ENCODE assay signal across 2 cellular contexts in the genomic region with DNA sequence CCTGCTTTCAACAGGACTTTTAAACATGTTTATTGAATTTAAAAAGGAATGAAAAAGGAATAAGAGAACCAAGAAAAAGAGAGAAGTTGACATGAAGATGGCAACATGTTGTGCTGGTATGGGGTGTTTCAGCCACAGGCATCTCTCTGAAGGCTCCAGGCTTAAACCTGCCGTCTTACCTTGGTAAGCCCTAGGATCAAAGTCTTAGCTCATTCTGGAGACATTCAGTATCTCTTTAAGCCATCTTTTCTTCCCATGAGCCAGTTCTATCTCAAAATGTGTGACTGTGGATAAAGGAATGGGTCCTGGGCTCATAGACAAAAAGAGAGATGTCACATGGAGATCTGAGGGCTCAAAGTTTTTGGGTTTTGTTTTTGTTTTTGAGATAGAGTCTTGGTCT.
TF ChIP-seq lines count a peak whose summit lies in the region.

No MANE protein-coding gene starts in this region.

TF ChIP-seq in HCT116, 20 proteins besides CTCF, POLR2A, EP300 and RAD21:
- TF ChIP-seq SIN3A (IDR thresholded peaks at IDR 0.05; ENCODE audit: low read depth) (no peak), POLR2AphosphoS5 (IDR thresholded peaks at IDR 0.05; ENCODE audit: low read depth, low read length) (no peak), CEBPB (IDR thresholded peaks at IDR 0.05; ENCODE audit: low read depth) (no peak), JUND (IDR thresholded peaks at IDR 0.05) (no peak), ZFX (IDR thresholded peaks at IDR 0.05) (no peak), YY1 (IDR thresholded peaks at IDR 0.05; ENCODE audit: extremely low read depth, insufficient replicate concordance, low read depth, low read length) (no peak), ELF1 (IDR thresholded peaks at IDR 0.05; ENCODE audit: borderline replicate concordance, low read depth) (no peak), EZH2 (IDR thresholded peaks at IDR 0.05) (no peak), TCF7L2 (IDR thresholded peaks at IDR 0.05; ENCODE audit: borderline replicate concordance, extremely low read depth, insufficient read depth, insufficient read length) (no peak)
- TF ChIP-seq, protein P1, sequence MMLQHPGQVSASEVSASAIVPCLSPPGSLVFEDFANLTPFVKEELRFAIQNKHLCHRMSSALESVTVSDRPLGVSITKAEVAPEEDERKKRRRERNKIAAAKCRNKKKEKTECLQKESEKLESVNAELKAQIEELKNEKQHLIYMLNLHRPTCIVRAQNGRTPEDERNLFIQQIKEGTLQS (IDR thresholded peaks at IDR 0.05): no peak
- TF ChIP-seq, protein P2, sequence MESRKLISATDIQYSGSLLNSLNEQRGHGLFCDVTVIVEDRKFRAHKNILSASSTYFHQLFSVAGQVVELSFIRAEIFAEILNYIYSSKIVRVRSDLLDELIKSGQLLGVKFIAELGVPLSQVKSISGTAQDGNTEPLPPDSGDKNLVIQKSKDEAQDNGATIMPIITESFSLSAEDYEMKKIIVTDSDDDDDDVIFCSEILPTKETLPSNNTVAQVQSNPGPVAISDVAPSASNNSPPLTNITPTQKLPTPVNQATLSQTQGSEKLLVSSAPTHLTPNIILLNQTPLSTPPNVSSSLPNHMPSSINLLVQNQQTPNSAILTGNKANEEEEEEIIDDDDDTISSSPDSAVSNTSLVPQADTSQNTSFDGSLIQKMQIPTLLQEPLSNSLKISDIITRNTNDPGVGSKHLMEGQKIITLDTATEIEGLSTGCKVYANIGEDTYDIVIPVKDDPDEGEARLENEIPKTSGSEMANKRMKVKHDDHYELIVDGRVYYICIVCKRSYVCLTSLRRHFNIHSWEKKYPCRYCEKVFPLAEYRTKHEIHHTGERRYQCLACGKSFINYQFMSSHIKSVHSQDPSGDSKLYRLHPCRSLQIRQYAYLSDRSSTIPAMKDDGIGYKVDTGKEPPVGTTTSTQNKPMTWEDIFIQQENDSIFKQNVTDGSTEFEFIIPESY (IDR thresholded peaks at IDR 0.05; ENCODE audit: extremely low read depth, insufficient replicate concordance, low read length): no peak

TF ChIP-seq in H1, 55 proteins besides CTCF, POLR2A, EP300 and RAD21:
- no peak for TF ChIP-seq CTBP2 (IDR thresholded peaks at IDR 0.05; ENCODE audit: borderline replicate concordance, insufficient read depth, insufficient read length, low read length)
- no peak for TF ChIP-seq PHF8 (conservative IDR thresholded peaks at IDR 0.05; ENCODE audit: low read depth, low read length)
- TF ChIP-seq SP2 (IDR thresholded peaks at IDR 0.05; ENCODE audit: low read length): no peak
- TF ChIP-seq RBBP5 (IDR thresholded peaks at IDR 0.05; ENCODE audit: borderline replicate concordance, low read depth, low read length): no peak
- no peak for TF ChIP-seq JUND (IDR thresholded peaks at IDR 0.05; ENCODE audit: low read length)
- TF ChIP-seq TEAD4 (IDR thresholded peaks at IDR 0.05; ENCODE audit: low read depth, low read length): no peak
- no peak for TF ChIP-seq NRF1 (IDR thresholded peaks at IDR 0.05; ENCODE audit: low read depth, low read length)
- TF ChIP-seq SRF (IDR thresholded peaks at IDR 0.05; ENCODE audit: low read depth, low read length): no peak
- TF ChIP-seq EZH2 (IDR thresholded peaks at IDR 0.05; ENCODE audit: low read depth, low read length, severe bottlenecking): no peak
- TF ChIP-seq HDAC2 (IDR thresholded peaks at IDR 0.05; ENCODE audit: borderline replicate concordance in 1 of 2, low read depth in 2 of 2, low read length in 2 of 2): no peak
TF ChIP-seq in H1: peak in this region for 0.
